Comparison of ENCODE assay signal across 26 cellular contexts in the genomic region with DNA sequence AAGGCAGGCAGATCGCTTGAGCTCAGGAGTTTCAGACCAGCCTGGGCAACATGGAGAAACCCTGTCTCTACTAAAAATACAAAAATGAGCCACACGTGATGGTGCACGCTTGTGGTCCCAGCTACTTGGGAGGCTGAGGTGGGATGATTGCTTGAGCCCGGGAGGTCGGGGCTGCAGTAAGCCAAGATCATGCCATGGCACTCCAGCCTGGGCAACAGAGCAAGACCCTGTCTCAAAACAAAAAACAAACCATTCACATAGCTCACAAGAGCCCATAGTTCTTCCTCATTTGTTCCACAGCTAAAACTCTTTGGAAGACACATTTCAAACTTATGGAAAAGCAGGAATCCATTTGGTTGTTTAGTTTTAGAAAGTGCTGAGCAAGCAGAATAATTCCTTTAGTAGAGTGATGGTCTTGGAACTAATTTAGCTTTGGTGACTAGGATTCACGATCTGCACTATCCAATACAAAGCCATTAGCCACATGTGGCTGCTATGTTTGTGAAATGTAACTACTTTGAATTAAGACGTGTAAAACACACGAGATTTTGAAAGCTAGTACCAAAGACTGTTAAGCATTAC. TPM values are rescaled to one million over a fixed set of nuclear protein-coding genes. Genes with fewer than 3 reads are reported as not detected.
A peak's percentile ranks its signal among the peaks of the same experiment; 100 is the strongest.
DNase-seq lines count a peak whose midpoint lies in the region; FAIRE-seq and TF ChIP-seq lines count a peak whose summit lies in the region.
"Had no signal": no experiment of that assay in that cellular context is flagged by ENCODE, and none has a peak within 500 bp of the region (broad histone marks: within the 10 kb centered on the region; RNA-seq: fewer than 3 reads in every experiment).

No MANE protein-coding gene starts in this region.

- H3K4ac ChIP-seq in H1 (replicated peaks; ENCODE audit: insufficient read length, low read depth, low read length): no peak overlapping the region

- peaks cover 0 to 5% of the 10 kb centered on the region in 2 experiments for H4K20me1 ChIP-seq in H1 (replicated peaks in 1 of 2; ENCODE audit: control insufficient read depth in 1 of 2, insufficient read depth in 2 of 2, low read length in 2 of 2)

- no peak overlapping the region for H3K4me3 ChIP-seq in H1 (ENCODE audit: extremely low read depth in 1 of 4, insufficient read depth in 2 of 4, low read depth in 3 of 4, low read length in 4 of 4)
- H3K4me3 ChIP-seq: cardiac muscle cell, gastroesophageal sphincter, HAP-1, neural progenitor cell, PC-9, smooth muscle cell, uterus had no signal

- no peak overlapping the region for H4K5ac ChIP-seq in H1 (ENCODE audit: insufficient read length, low read depth, low read length)

- POLR2A ChIA-PET in activated CD4-positive, alpha-beta memory T cell treated with anti-CD3 and anti-CD28 coated beads for 36 hours (lab: Charles Lee): interaction anchor here (2.2 kb wide), 1 partner anchor 9 kb away, joined by 7 read pairs; no protein-coding TSS in a partner anchor
- POLR2A ChIA-PET in H1 (lab: Charles Lee; ENCODE audit: partially characterized antibody): interaction anchor here (1.2 to 13.0 kb wide), 3 partner anchors 6 to 15 kb away, joined by 4 to 114 read pairs (median 6); partner anchors contain the start of gene ZNFX1

- no peak for TF ChIP-seq POLR2A in H1 (IDR thresholded peaks at IDR 0.05; ENCODE audit: control extremely low read depth in 1 of 2, low read depth in 2 of 2, low read length in 2 of 2)

- no peak overlapping the region for H2BK5ac ChIP-seq in H1 (ENCODE audit: low read depth, low read length)

- H3K4me3 Mint-ChIP-seq in activated T-cell treated with anti-CD3 and anti-CD28 coated beads, Interleukin-2, amount 50 U/mL, for 24 hours: peak overlapping the region; percentile 62
- H3K4me3 Mint-ChIP-seq in activated CD4-positive, alpha-beta memory T cell treated with anti-CD3 and anti-CD28 coated beads for 36 hours: no peak overlapping the region
- H3K4me3 Mint-ChIP-seq: neural progenitor cell had no signal

- intact Hi-C loops in activated CD4-positive, alpha-beta memory T cell treated with anti-CD3 and anti-CD28 coated beads for 36 hours (cut with micrococcal nuclease): loop anchor here (10.0 kb wide), 2 partner anchors 541 to 841 kb away; partner anchors contain the start of genes SLC9A8 and UBE2V1

- H3K4me2 ChIP-seq in H1 (ENCODE audit: insufficient read depth in 1 of 2, low read depth in 2 of 2, low read length in 2 of 2): no peak overlapping the region
- H3K4me2 ChIP-seq: neural progenitor cell, PC-9, smooth muscle cell had no signal

- H3K18ac ChIP-seq in H1 (ENCODE audit: extremely low read depth, low read length): no peak overlapping the region

- H3K27me3 ChIP-seq in H1 (replicated peaks in 1 of 4; ENCODE audit: control insufficient read depth in 3 of 4, extremely low read depth in 1 of 4, insufficient read depth in 3 of 4, low read length in 3 of 4): no peaks in the 10 kb centered on the region
- H3K27me3 ChIP-seq: ascending aorta, cardiac muscle cell, gastroesophageal sphincter, neural progenitor cell, uterus had no signal

- H3K4me1 ChIP-seq in H1 (replicated peaks in 1 of 4; ENCODE audit: control insufficient read depth in 3 of 4, insufficient read depth in 4 of 4, low read length in 3 of 4): no peaks in the 10 kb centered on the region
- H3K4me1 ChIP-seq: neural progenitor cell had no signal

- no peak overlapping the region for H3K23ac ChIP-seq in H1 (ENCODE audit: insufficient read length)

- peaks cover 3% of the 10 kb centered on the region; the same call in 1 of the 2 replicates for H3K79me1 ChIP-seq in H1 (ENCODE audit: low read depth, low read length)

- H3K9me3 Mint-ChIP-seq in activated T-cell treated with anti-CD3 and anti-CD28 coated beads, Interleukin-2, amount 50 U/mL, for 24 hours: peaks cover 4% of the 10 kb centered on the region
- peaks cover 8% of the 10 kb centered on the region for H3K9me3 Mint-ChIP-seq in activated CD4-positive, alpha-beta memory T cell treated with anti-CD3 and anti-CD28 coated beads for 36 hours

- no peak overlapping the region for H2AK5ac ChIP-seq in H1 (ENCODE audit: low read depth, low read length)

- 92% methylated on average over 8 of the region's 8 CpGs; no CpG with 5 or more reads in 1 of the 2 experiments for WGBS in H1 (ENCODE audit: extremely low coverage in 1 of 2, insufficient coverage in 1 of 2, insufficient read length in 1 of 2, insufficient replicate concordance in 2 of 2, low coverage in 1 of 2, low lambda C conversion rate in 2 of 2, missing lambda C conversion rate in 1 of 2), 2 experiments

- peaks cover 90% of the 10 kb centered on the region for H3K36me3 Mint-ChIP-seq in activated T-cell treated with anti-CD3 and anti-CD28 coated beads, Interleukin-2, amount 50 U/mL, for 24 hours (ENCODE audit: low read depth)
- H3K36me3 Mint-ChIP-seq in activated CD4-positive, alpha-beta memory T cell treated with anti-CD3 and anti-CD28 coated beads for 36 hours: peaks cover 69% of the 10 kb centered on the region

- peak overlapping the region; percentile 50 for H3K27ac Mint-ChIP-seq in activated T-cell treated with anti-CD3 and anti-CD28 coated beads, Interleukin-2, amount 50 U/mL, for 24 hours
- H3K27ac Mint-ChIP-seq in activated CD4-positive, alpha-beta memory T cell treated with anti-CD3 and anti-CD28 coated beads for 36 hours: peak overlapping the region; percentile 13
- H3K27ac Mint-ChIP-seq: neural progenitor cell had no signal

- no peak overlapping the region for H2BK15ac ChIP-seq in H1 (ENCODE audit: low read length)

- H2BK120ac ChIP-seq in H1 (replicated peaks; ENCODE audit: low read depth, low read length): no peak overlapping the region

- no peaks in the 10 kb centered on the region for H3K27me3 Mint-ChIP-seq in activated T-cell treated with anti-CD3 and anti-CD28 coated beads, Interleukin-2, amount 50 U/mL, for 24 hours
- peaks cover 2% of the 10 kb centered on the region for H3K27me3 Mint-ChIP-seq in activated CD4-positive, alpha-beta memory T cell treated with anti-CD3 and anti-CD28 coated beads for 36 hours

- DNase-seq in activated T-cell treated with anti-CD3 and anti-CD28 coated beads, Interleukin-2, amount 50 U/mL, for 24 hours: no peak
- DNase-seq in activated T-cell treated with anti-CD3 and anti-CD28 coated beads, Interleukin-2, amount 50 U/mL, for 1 hour: no peak
- DNase-seq in HTR-8/SVneo (ENCODE audit: insufficient read length, low spot score) (no peak), H1 (ENCODE audit: low read depth in 1 of 2, low spot score in 2 of 2) (no peak), A172 (ENCODE audit: low spot score) (no peak)
- DNase-seq in activated CD4-positive, alpha-beta memory T cell treated with anti-CD3 and anti-CD28 coated beads for 36 hours: no peak
- DNase-seq in activated CD4-positive, CD25-positive, alpha-beta regulatory T cell treated with anti-CD3 and anti-CD28 coated beads, Interleukin-2, amount 50 U/mL, for 72 hours: no peak
- DNase-seq: activated CD4-positive, alpha-beta T cell treated with anti-CD3 and anti-CD28 coated beads for 48 hours; activated naive CD4-positive, alpha-beta T cell treated with Interleukin-2 at 50 U/mL for 16 hours; Kasumi-1; NCI-H1417 treated with DMSO at 0.1 percent for 48 hours; NCI-H2081; NCI-H526 treated with DMSO at 0.1 percent for 48 hours; PC-9; retina; Right ventricle myocardium superior; stimulated activated naive CD4-positive, alpha-beta T cell treated with Interleukin-2 at 50 U/mL for 16 hours; uterus had no signal

- no peak overlapping the region for H2AFZ ChIP-seq in H1 (ENCODE audit: low read length)
- H2AFZ ChIP-seq: neural progenitor cell, parathyroid adenoma, PC-9 had no signal

- H3K56ac ChIP-seq in H1 (replicated peaks; ENCODE audit: insufficient read length, low read depth, low read length): no peak overlapping the region

- no peak for TF ChIP-seq EP300 in H1 (IDR thresholded peaks at IDR 0.05; ENCODE audit: borderline replicate concordance in 1 of 2, low read depth in 2 of 2, low read length in 2 of 2)

- no peak overlapping the region for H3K14ac ChIP-seq in H1 (ENCODE audit: insufficient read length)

- no peak for TF ChIP-seq CTCF in H1 (IDR thresholded peaks at IDR 0.05; ENCODE audit: control extremely low read depth in 1 of 3, insufficient read depth in 1 of 3, low read depth in 1 of 3, low read length in 3 of 3)

- peaks cover 2% of the 10 kb centered on the region for H3K23me2 ChIP-seq in H1 (ENCODE audit: low read depth, low read length)

- no peak overlapping the region for H3K27ac ChIP-seq in H1 (ENCODE audit: low read depth, low read length)
- H3K27ac ChIP-seq: ascending aorta, cardiac muscle cell, gastroesophageal sphincter, neural progenitor cell, parathyroid adenoma, PC-9, uterus had no signal

- FAIRE-seq in HTR-8/SVneo (lab: Jason Lieb, UNC): peak; percentile 46
- no peak for FAIRE-seq in H1 (lab: Jason Lieb, UNC)
- FAIRE-seq: colon had no signal

- H3K9me3 ChIP-seq in H1 (ENCODE audit: insufficient read depth in 2 of 2, low read depth in 1 of 2, low read length in 1 of 2): no peaks in the 10 kb centered on the region
- H3K9me3 ChIP-seq: ascending aorta, gastroesophageal sphincter, uterus had no signal

- no peak overlapping the region for H3K9ac ChIP-seq in H1 (replicated peaks in 1 of 4; ENCODE audit: extremely low read depth in 1 of 4, low read depth in 3 of 4, low read length in 3 of 4)
- H3K9ac ChIP-seq: neural progenitor cell, parathyroid adenoma had no signal

- no peak overlapping the region for H2BK12ac ChIP-seq in H1 (ENCODE audit: low read depth, low read length)

- no peak overlapping the region for H4K8ac ChIP-seq in H1 (ENCODE audit: extremely low read depth, insufficient read depth, low read length)

- H3K4me1 Mint-ChIP-seq in activated T-cell treated with anti-CD3 and anti-CD28 coated beads, Interleukin-2, amount 50 U/mL, for 24 hours (ENCODE audit: low read depth): peaks cover 62% of the 10 kb centered on the region
- peaks cover 65% of the 10 kb centered on the region for H3K4me1 Mint-ChIP-seq in activated CD4-positive, alpha-beta memory T cell treated with anti-CD3 and anti-CD28 coated beads for 36 hours (ENCODE audit: low read depth)

- CTCF ChIA-PET in activated CD4-positive, alpha-beta memory T cell treated with anti-CD3 and anti-CD28 coated beads for 36 hours (lab: Charles Lee): interaction anchor here (0.8 kb wide), 1 partner anchor 26 kb away, joined by 3 read pairs; no protein-coding TSS in a partner anchor
- CTCF ChIA-PET in H1 (lab: Charles Lee; ENCODE audit: partially characterized antibody): interaction anchor here (1.0 to 1.1 kb wide), 2 partner anchors 9 to 27 kb away, joined by 3 to 4 read pairs; no protein-coding TSS in a partner anchor

- peaks cover 6 to 47% (median 31%) of the 10 kb centered on the region in 4 experiments; a peak in 7 of 8 replicates for H3K36me3 ChIP-seq in H1 (ENCODE audit: control insufficient read depth in 2 of 4, insufficient read depth in 4 of 4, low read length in 3 of 4)
- H3K36me3 ChIP-seq: uterus had no signal

- no peak overlapping the region for H4K91ac ChIP-seq in H1 (replicated peaks; ENCODE audit: insufficient read length, low read length)

- peaks cover 7 to 52% of the 10 kb centered on the region in 2 experiments for H3K79me2 ChIP-seq in H1 (ENCODE audit: control insufficient read depth in 1 of 2, insufficient read depth in 2 of 2, low read length in 2 of 2)

- H2BK20ac ChIP-seq in H1 (ENCODE audit: low read length): no peak overlapping the region

- TF ChIP-seq RAD21 in H1 (IDR thresholded peaks at IDR 0.05 in 1 of 2, conservative IDR thresholded peaks at IDR 0.05 in 1 of 2; ENCODE audit: low read depth in 2 of 2, low read length in 2 of 2): no peak

RNA-seq across cellular contexts. Expression of gene ZNFX1, which starts 4.1 kb away (rescaled TPM):
- 10 to 100 TPM; 42.5 to 45.3 TPM for total RNA-seq in activated CD4-positive, alpha-beta memory T cell treated with anti-CD3 and anti-CD28 coated beads for 36 hours
- 11.3 and 13.0 TPM in 2 replicates for total RNA-seq in H1 (2021; fragmentation: NEBNext Ultra II Directional; extraction: Animal tissue kit (Norgen Biotek cat#: 25700))
- 3.1 and 3.4 TPM in 2 replicates for polyA plus RNA-seq in H1 (2011; rRNA removed)
- polyA plus RNA-seq in H1 (2011; cell fraction: cytosol; rRNA removed): 3.0 TPM
- 4.0 TPM for polyA plus RNA-seq in H1 (2011; cell fraction: nucleus; rRNA removed)
- polyA plus RNA-seq in H1 (2012, experiment 1 of 2): 6.4 to 8.0 TPM (median 7.3 TPM) in 4 replicates
- polyA plus RNA-seq in H1 (2012, experiment 2 of 2): 1.5 TPM
- 5.6 TPM for polyA plus RNA-seq in H1 (2013, experiment 1 of 2)
- 5.2 TPM for polyA plus RNA-seq in H1 (2013, experiment 2 of 2)
- 9.0 and 12.8 TPM in 2 replicates for polyA minus RNA-seq in H1 (2011; rRNA and poly(A)+ RNA removed)
- 5.4 TPM for polyA minus RNA-seq in H1 (2011; cell fraction: cytosol; rRNA and poly(A)+ RNA removed)
- 7.1 TPM for polyA minus RNA-seq in H1 (2011; cell fraction: nucleus; rRNA and poly(A)+ RNA removed)
- total RNA-seq in A172 (2014; rRNA removed; shearing (Covaris generic)): 33.8 and 34.2 TPM in 2 replicates

RNA-seq across cellular contexts. Expression of gene DDX27, which starts 54.6 kb away (rescaled TPM):
- total RNA-seq in activated CD4-positive, alpha-beta memory T cell treated with anti-CD3 and anti-CD28 coated beads for 36 hours: 10 to 100 TPM; 42.8 to 43.5 TPM
- total RNA-seq in H1 (2021; fragmentation: NEBNext Ultra II Directional; extraction: Animal tissue kit (Norgen Biotek cat#: 25700)): 49.3 and 51.0 TPM in 2 replicates
- 42.7 and 86.3 TPM in 2 replicates for polyA plus RNA-seq in H1 (2011; rRNA removed)
- 53.3 TPM for polyA plus RNA-seq in H1 (2011; cell fraction: cytosol; rRNA removed)
- polyA plus RNA-seq in H1 (2011; cell fraction: nucleus; rRNA removed): 69.1 TPM
- 49.3 to 58.1 TPM (median 52.1 TPM) in 4 replicates for polyA plus RNA-seq in H1 (2012, experiment 1 of 2)
- polyA plus RNA-seq in H1 (2012, experiment 2 of 2): 11.9 TPM
- 54.3 TPM for polyA plus RNA-seq in H1 (2013, experiment 1 of 2)
- polyA plus RNA-seq in H1 (2013, experiment 2 of 2): 52.4 TPM
- polyA minus RNA-seq in H1 (2011; rRNA and poly(A)+ RNA removed): 31.4 and 37.4 TPM in 2 replicates
- polyA minus RNA-seq in H1 (2011; cell fraction: cytosol; rRNA and poly(A)+ RNA removed): 28.9 TPM
- polyA minus RNA-seq in H1 (2011; cell fraction: nucleus; rRNA and poly(A)+ RNA removed): 30.0 TPM
- total RNA-seq in A172 (2014; rRNA removed; shearing (Covaris generic)): 50.7 and 66.2 TPM in 2 replicates
